In genomic region chr11:31102316-31102715, GRCh38 we compare ENCODE assay signal across 8 cellular contexts.
"Had no signal": no experiment of that assay in that cellular context is flagged by ENCODE, and none has a peak within 500 bp of the region (broad histone marks: within the 10 kb centered on the region; RNA-seq: fewer than 3 reads in every experiment).

No MANE protein-coding gene starts in this region.

- DNase-seq: GDM1, GF-D8 had no signal

- H3K4me3 ChIP-seq: GM12878 had no signal

- ATAC-seq: GM12878 had no signal

- FAIRE-seq: G401.6, GM12878, GM12891, GM12892, GM18507, GM19239 had no signal
